In genomic region chr18:36771246-36771645, GRCh38 we compare ENCODE assay signal across 24 cellular contexts. TPM values are rescaled to one million over a fixed set of nuclear protein-coding genes. Genes with fewer than 3 reads are reported as not detected.
DNase-seq lines count a peak whose midpoint lies in the region; ATAC-seq and TF ChIP-seq lines count a peak whose summit lies in the region.
"Had no signal": no experiment of that assay in that cellular context is flagged by ENCODE, and none has a peak within 500 bp of the region (broad histone marks: within the 10 kb centered on the region; RNA-seq: fewer than 3 reads in every experiment).

No MANE protein-coding gene starts in this region.

- no peaks in the 10 kb centered on the region for H3K36me3 ChIP-seq in CD4-positive, CD25-positive, alpha-beta regulatory T cell (ENCODE audit: control insufficient read depth, insufficient read depth, low read length)
- H3K36me3 ChIP-seq in SK-N-MC (ENCODE audit: insufficient read depth, low read length): no peaks in the 10 kb centered on the region
- H3K36me3 ChIP-seq: MG63, pancreas, transverse colon had no signal

- ATAC-seq in CD4-positive, CD25-positive, alpha-beta regulatory T cell (ENCODE audit: low read depth in 2 of 2): no peak
- ATAC-seq in GM18909 (IDR thresholded peaks at IDR 0.05; ENCODE audit: poor library complexity, unreplicated experiment): peak; percentile 70
- ATAC-seq in HG03159 (IDR thresholded peaks at IDR 0.05; ENCODE audit: unreplicated experiment): peak; percentile 61
- ATAC-seq in activated CD8-positive, alpha-beta T cell treated with anti-CD3 and anti-CD28 coated beads, Interleukin-2, amount 10 ng/mL, durations not matched to agents 7 days and 5 days: no peak
- ATAC-seq: heart right ventricle; stimulated activated naive B cell treated with anti-CD40 and anti-IgM and Interleukin-4, amounts not matched to agents 10 μg/mL and 1 μg/mL and 100 μg/mL, for 72 hours had no signal

- no peaks in the 10 kb centered on the region for H3K4me1 ChIP-seq in CD4-positive, CD25-positive, alpha-beta regulatory T cell (ENCODE audit: control insufficient read depth, insufficient read depth, low read length, poor library complexity, severe bottlenecking)
- H3K4me1 ChIP-seq: pancreas, transverse colon had no signal

- no peaks in the 10 kb centered on the region for H3K9me3 ChIP-seq in CD4-positive, CD25-positive, alpha-beta regulatory T cell (ENCODE audit: control insufficient read depth in 2 of 2, low read length in 2 of 2)
- H3K9me3 ChIP-seq in SK-N-MC (ENCODE audit: low read depth, low read length): no peaks in the 10 kb centered on the region
- H3K9me3 ChIP-seq: heart right ventricle, MG63, pancreas, transverse colon had no signal

- H3K9ac ChIP-seq in SK-N-MC (ENCODE audit: insufficient read length): no peak overlapping the region
- H3K9ac ChIP-seq: GM23248 had no signal

- H3K4me1 Mint-ChIP-seq in CD4-positive, CD25-positive, alpha-beta regulatory T cell: peaks cover 7 to 16% (median 10%) of the 10 kb centered on the region in 4 donors
- H3K4me1 Mint-ChIP-seq in activated CD8-positive, alpha-beta T cell treated with anti-CD3 and anti-CD28 coated beads, Interleukin-2, amount 10 ng/mL, durations not matched to agents 7 days and 5 days (ENCODE audit: low read depth): peaks cover 12% of the 10 kb centered on the region

- no peak overlapping the region for H3K4me3 Mint-ChIP-seq in CD4-positive, CD25-positive, alpha-beta regulatory T cell
- H3K4me3 Mint-ChIP-seq in activated CD8-positive, alpha-beta T cell treated with anti-CD3 and anti-CD28 coated beads, Interleukin-2, amount 10 ng/mL, durations not matched to agents 7 days and 5 days: no peak overlapping the region
- H3K4me3 Mint-ChIP-seq: CD4-positive, alpha-beta memory T cell; stimulated activated naive B cell treated with anti-CD40 and anti-IgM and Interleukin-4, amounts not matched to agents 10 μg/mL and 1 μg/mL and 100 μg/mL, for 72 hours had no signal

- no peak for TF ChIP-seq CTCF in GM13977 (IDR thresholded peaks at IDR 0.05; ENCODE audit: extremely low read depth, insufficient read depth, missing control alignments)

- H3K27ac Mint-ChIP-seq in CD4-positive, CD25-positive, alpha-beta regulatory T cell: peak overlapping the region in 1 of 3 donors; percentile 67
- no peak overlapping the region for H3K27ac Mint-ChIP-seq in activated CD8-positive, alpha-beta T cell treated with anti-CD3 and anti-CD28 coated beads, Interleukin-2, amount 10 ng/mL, durations not matched to agents 7 days and 5 days
- H3K27ac Mint-ChIP-seq: stimulated activated naive B cell treated with anti-CD40 and anti-IgM and Interleukin-4, amounts not matched to agents 10 μg/mL and 1 μg/mL and 100 μg/mL, for 72 hours had no signal

- H3K36me3 Mint-ChIP-seq in CD4-positive, CD25-positive, alpha-beta regulatory T cell: no peaks in the 10 kb centered on the region
- H3K36me3 Mint-ChIP-seq in activated CD8-positive, alpha-beta T cell treated with anti-CD3 and anti-CD28 coated beads, Interleukin-2, amount 10 ng/mL, durations not matched to agents 7 days and 5 days (ENCODE audit: low read depth): no peaks in the 10 kb centered on the region
- H3K36me3 Mint-ChIP-seq: CD4-positive, alpha-beta memory T cell; stimulated activated naive B cell treated with anti-CD40 and anti-IgM and Interleukin-4, amounts not matched to agents 10 μg/mL and 1 μg/mL and 100 μg/mL, for 72 hours had no signal

- H3K27me3 Mint-ChIP-seq in CD4-positive, CD25-positive, alpha-beta regulatory T cell: no peaks in the 10 kb centered on the region
- H3K27me3 Mint-ChIP-seq in activated CD8-positive, alpha-beta T cell treated with anti-CD3 and anti-CD28 coated beads, Interleukin-2, amount 10 ng/mL, durations not matched to agents 7 days and 5 days (ENCODE audit: low read depth): peaks cover 2% of the 10 kb centered on the region
- H3K27me3 Mint-ChIP-seq: CD4-positive, alpha-beta memory T cell; stimulated activated naive B cell treated with anti-CD40 and anti-IgM and Interleukin-4, amounts not matched to agents 10 μg/mL and 1 μg/mL and 100 μg/mL, for 72 hours had no signal

- POLR2A ChIA-PET in activated CD8-positive, alpha-beta T cell treated with anti-CD3 and anti-CD28 coated beads, Interleukin-2, amount 10 ng/mL, durations not matched to agents 7 days and 5 days (lab: Charles Lee): no interaction called here

- CTCF ChIA-PET in activated CD8-positive, alpha-beta T cell treated with anti-CD3 and anti-CD28 coated beads, Interleukin-2, amount 10 ng/mL, durations not matched to agents 7 days and 5 days (lab: Charles Lee): no interaction called here

- DNase-seq in CD4-positive, CD25-positive, alpha-beta regulatory T cell: peak in 1 of 3 donors; percentile 33
- DNase-seq in SK-N-MC (ENCODE audit: low read depth, low spot score) (peak; percentile 26), GM13977 (ENCODE audit: low spot score) (no peak), HuH-7.5 (ENCODE audit: low spot score) (no peak)
- DNase-seq in activated effector memory CD4-positive, alpha-beta T cell treated with Interleukin-2 at 50 U/mL for 16 hours: no peak
- no peak for DNase-seq in activated CD8-positive, alpha-beta T cell treated with anti-CD3 and anti-CD28 coated beads, Interleukin-2, amount 10 ng/mL, durations not matched to agents 7 days and 5 days
- DNase-seq: ACHN; activated CD4-positive, alpha-beta T cell treated with anti-CD3 and anti-CD28 coated beads, Interleukin-2, amount 50 U/mL, for 1 hour; activated naive CD4-positive, alpha-beta T cell; CD4-positive, alpha-beta memory T cell; DMS79; heart right ventricle; MG63; NCI-H187; NCI-H345; NK-92 treated with Interleukin-12 subunit alpha and Interleukin-12 subunit beta, amount 100 ng/mL, for 24 hours; pancreas; stimulated activated naive B cell treated with anti-CD40 and anti-IgM and Interleukin-4, amounts not matched to agents 10 μg/mL and 1 μg/mL and 100 μg/mL, for 72 hours; transverse colon had no signal

- peaks cover 0 to 5% (median 0%) of the 10 kb centered on the region in 7 donors for H3K9me3 Mint-ChIP-seq in CD4-positive, CD25-positive, alpha-beta regulatory T cell
- H3K9me3 Mint-ChIP-seq in activated CD8-positive, alpha-beta T cell treated with anti-CD3 and anti-CD28 coated beads, Interleukin-2, amount 10 ng/mL, durations not matched to agents 7 days and 5 days (ENCODE audit: insufficient read depth): no peaks in the 10 kb centered on the region
- H3K9me3 Mint-ChIP-seq: stimulated activated naive B cell treated with anti-CD40 and anti-IgM and Interleukin-4, amounts not matched to agents 10 μg/mL and 1 μg/mL and 100 μg/mL, for 72 hours had no signal

- peak overlapping the region; percentile 26 for H3K4me3 ChIP-seq in CD4-positive, CD25-positive, alpha-beta regulatory T cell (ENCODE audit: low read depth, low read length)
- no peak overlapping the region for H3K4me3 ChIP-seq in SK-N-MC
- H3K4me3 ChIP-seq: GM23248, heart right ventricle, lung, MG63, pancreas, transverse colon had no signal

- no peaks in the 10 kb centered on the region for H3K27me3 ChIP-seq in CD4-positive, CD25-positive, alpha-beta regulatory T cell (ENCODE audit: control insufficient read depth, insufficient read depth, low read length)
- H3K27me3 ChIP-seq: heart right ventricle, MG63, pancreas, transverse colon had no signal

- H3K27ac ChIP-seq in CD4-positive, CD25-positive, alpha-beta regulatory T cell (ENCODE audit: insufficient read depth, low read length, poor library complexity, severe bottlenecking): no peak overlapping the region
- no peak overlapping the region for H3K27ac ChIP-seq in SK-N-MC
- H3K27ac ChIP-seq: GM23248, pancreas, RWPE1, transverse colon had no signal

- in situ Hi-C loops in GM13977 (cut with MboI; ENCODE audit: low pct_unique_long_range_greater_than_20kb, low sequenced_read_pairs, unreplicated experiment): no loop called here

RNA-seq across cellular contexts. Expression of gene TPGS2, which starts 57.6 kb away (rescaled TPM):
- total RNA-seq in CD4-positive, CD25-positive, alpha-beta regulatory T cell: 45.6 TPM
- polyA plus RNA-seq in CD4-positive, CD25-positive, alpha-beta regulatory T cell: 100 to 1,000 TPM in 1 of 4 donors, 10 to 100 TPM in 3; 69.1 to 107 (median 75.2) TPM
- total RNA-seq in activated CD8-positive, alpha-beta T cell treated with anti-CD3 and anti-CD28 coated beads, Interleukin-2, amount 10 ng/mL, durations not matched to agents 7 days and 5 days: 100 to 1,000 TPM; 137 to 141 TPM

RNA-seq across cellular contexts. Expression of gene KIAA1328, which starts 57.7 kb away (rescaled TPM):
- total RNA-seq in CD4-positive, CD25-positive, alpha-beta regulatory T cell: 15.4 TPM
- polyA plus RNA-seq in CD4-positive, CD25-positive, alpha-beta regulatory T cell: 10 to 100 TPM in 1 of 4 donors, 1 to 10 TPM in 3; 7.9 to 10.2 (median 8.4) TPM
- total RNA-seq in activated CD8-positive, alpha-beta T cell treated with anti-CD3 and anti-CD28 coated beads, Interleukin-2, amount 10 ng/mL, durations not matched to agents 7 days and 5 days: 1 to 10 TPM; 8.4 to 8.7 TPM

Comparison
In these comparisons a context has a peak if more than half of its experiments do, and no peak if none do; other contexts are left out.
1. ATAC-seq: peak in GM18909 (single experiment) and HG03159 (single experiment); none in CD4-positive, CD25-positive, alpha-beta regulatory T cell (0 of 2) and activated CD8-positive, alpha-beta T cell treated with anti-CD3 and anti-CD28 coated beads, Interleukin-2, amount 10 ng/mL, durations not matched to agents 7 days and 5 days (single experiment).